In genomic region chr2:23712756-23713151, GRCh38 we compare ENCODE assay signal across 21 cellular contexts.
DNase-seq lines count a peak whose midpoint lies in the region; ATAC-seq, FAIRE-seq and TF ChIP-seq lines count a peak whose summit lies in the region.
"Had no signal": no experiment of that assay in that cellular context is flagged by ENCODE, and none has a peak within 500 bp of the region (broad histone marks: within the 10 kb centered on the region; RNA-seq: fewer than 3 reads in every experiment).

No MANE protein-coding gene starts in this region.

- H3K36me3 Mint-ChIP-seq in astrocyte (ENCODE audit: low read depth, unreplicated experiment) (peaks cover 5% of the 10 kb centered on the region), mesothelial cell of epicardium (peaks cover 14% of the 10 kb centered on the region)

- no peak overlapping the region for H2AFZ ChIP-seq in astrocyte (ENCODE audit: low read depth, low read length)

- H3K9ac ChIP-seq in HUES48 (ENCODE audit: low read depth, low read length) (no peak overlapping the region), astrocyte (ENCODE audit: low read length) (no peak overlapping the region)

- H3K9me3 Mint-ChIP-seq in astrocyte (ENCODE audit: unreplicated experiment): no peaks in the 10 kb centered on the region
- H3K9me3 Mint-ChIP-seq in mesothelial cell of epicardium: no peaks in the 10 kb centered on the region
- H3K9me3 Mint-ChIP-seq: activated naive CD8-positive, alpha-beta T cell treated with anti-CD3 and anti-CD28 coated beads, Interleukin-2, amount 10 ng/mL, durations not matched to agents 7 days and 5 days; activated T-cell treated with anti-CD3 and anti-CD28 coated beads, Interleukin-2, amount 50 U/mL, for 24 hours had no signal

- no peaks in the 10 kb centered on the region for H3K27me3 ChIP-seq in HUES48 (ENCODE audit: control insufficient read depth, insufficient read depth, low read length)
- no peaks in the 10 kb centered on the region for H3K27me3 ChIP-seq in astrocyte (ENCODE audit: insufficient read depth, low read length)
- no peaks in the 10 kb centered on the region for H3K27me3 ChIP-seq in left lung

- H3K4me3 Mint-ChIP-seq in astrocyte (ENCODE audit: unreplicated experiment): no peak overlapping the region
- no peak overlapping the region for H3K4me3 Mint-ChIP-seq in mesothelial cell of epicardium
- H3K4me3 Mint-ChIP-seq: activated naive CD8-positive, alpha-beta T cell treated with anti-CD3 and anti-CD28 coated beads, Interleukin-2, amount 10 ng/mL, durations not matched to agents 7 days and 5 days; activated T-cell treated with anti-CD3 and anti-CD28 coated beads, Interleukin-2, amount 50 U/mL, for 24 hours had no signal

- H3K4me3 ChIP-seq in HUES48 (ENCODE audit: low read depth, low read length) (no peak overlapping the region), astrocyte (ENCODE audit: insufficient read depth, low read depth, low read length) (no peak overlapping the region), left lung (no peak overlapping the region)

- no peaks in the 10 kb centered on the region for H3K9me3 ChIP-seq in HUES48 (ENCODE audit: control insufficient read depth, insufficient read depth, low read length)
- no peaks in the 10 kb centered on the region for H3K9me3 ChIP-seq in astrocyte (ENCODE audit: insufficient read depth, low read depth, low read length)
- H3K9me3 ChIP-seq in left lung: no peaks in the 10 kb centered on the region

- H3K4me1 Mint-ChIP-seq in astrocyte (ENCODE audit: low read depth, unreplicated experiment): peaks cover 7% of the 10 kb centered on the region
- H3K4me1 Mint-ChIP-seq in mesothelial cell of epicardium: no peaks in the 10 kb centered on the region
- H3K4me1 Mint-ChIP-seq: activated naive CD8-positive, alpha-beta T cell treated with anti-CD3 and anti-CD28 coated beads, Interleukin-2, amount 10 ng/mL, durations not matched to agents 7 days and 5 days had no signal

- H3K27me3 Mint-ChIP-seq in astrocyte (ENCODE audit: low read depth, unreplicated experiment) (no peaks in the 10 kb centered on the region), mesothelial cell of epicardium (ENCODE audit: low read depth) (no peaks in the 10 kb centered on the region)
- H3K27me3 Mint-ChIP-seq: activated naive CD8-positive, alpha-beta T cell treated with anti-CD3 and anti-CD28 coated beads, Interleukin-2, amount 10 ng/mL, durations not matched to agents 7 days and 5 days; activated T-cell treated with anti-CD3 and anti-CD28 coated beads, Interleukin-2, amount 50 U/mL, for 24 hours had no signal

- ATAC-seq in left lung (peak; percentile 23), sciatic nerve (peak; percentile 48), GM18502 (IDR thresholded peaks at IDR 0.05; ENCODE audit: poor library complexity, unreplicated experiment) (no peak)

- FAIRE-seq in astrocyte (lab: Jason Lieb, UNC): no peak
- FAIRE-seq: D721Med had no signal

- H3K79me2 ChIP-seq in astrocyte (ENCODE audit: insufficient read depth, low read length): no peaks in the 10 kb centered on the region

- H3K27ac Mint-ChIP-seq in astrocyte (ENCODE audit: unreplicated experiment) (peak overlapping the region; percentile 20), mesothelial cell of epicardium (no peak overlapping the region)
- H3K27ac Mint-ChIP-seq: activated naive CD8-positive, alpha-beta T cell treated with anti-CD3 and anti-CD28 coated beads, Interleukin-2, amount 10 ng/mL, durations not matched to agents 7 days and 5 days; activated T-cell treated with anti-CD3 and anti-CD28 coated beads, Interleukin-2, amount 50 U/mL, for 24 hours had no signal

- DNase-seq in astrocyte (ENCODE audit: low read depth) (no peak), left lung (no peak), sciatic nerve (ENCODE audit: low spot score) (no peak), mesothelial cell of epicardium (ENCODE audit: low spot score in 2 of 2, unreplicated experiment in 2 of 2) (no peak), T-helper 2 cell (no peak)
- DNase-seq: activated CD4-positive, alpha-beta T cell treated with anti-CD3 and anti-CD28 coated beads for 48 hours; activated gamma-delta T cell; activated naive CD8-positive, alpha-beta T cell treated with anti-CD3 and anti-CD28 coated beads, Interleukin-2, amount 10 ng/mL, durations not matched to agents 7 days and 5 days; activated T-cell treated with anti-CD3 and anti-CD28 coated beads, Interleukin-2, amount 50 U/mL, for 24 hours; kidney glomerular epithelial cell; mammary epithelial cell; NCI-H146; NCI-H510A treated with DMSO at 0.1 percent for 48 hours; stimulated activated CD4-positive, alpha-beta T cell treated with anti-CD3 and anti-CD28 coated beads, Interleukin-2, amount 100 ng/mL, for 48 hours; T-helper 9 cell; trophoblast cell had no signal

- peaks cover 8% of the 10 kb centered on the region for H4K20me1 ChIP-seq in astrocyte (ENCODE audit: insufficient read depth, low read length)

- TF ChIP-seq CTCF in astrocyte (IDR thresholded peaks at IDR 0.05; ENCODE audit: insufficient read depth, low read depth, low read length): no peak
- no peak for TF ChIP-seq CTCF in left lung (IDR thresholded peaks at IDR 0.05)
- no peak for TF ChIP-seq CTCF in mesothelial cell of epicardium (IDR thresholded peaks at IDR 0.05; ENCODE audit: unreplicated experiment)

- H3K36me3 ChIP-seq in HUES48 (ENCODE audit: control insufficient read depth, insufficient read depth, low read length) (no peaks in the 10 kb centered on the region), astrocyte (ENCODE audit: insufficient read depth, low read length) (peaks cover 4% of the 10 kb centered on the region), left lung (peaks cover 0 to 13% of the 10 kb centered on the region in 2 donors)

- H3K4me2 ChIP-seq in astrocyte (ENCODE audit: low read length): no peak overlapping the region

- H3K27ac ChIP-seq in HUES48 (ENCODE audit: low read depth, low read length) (peak overlapping the region; percentile 63), astrocyte (ENCODE audit: low read depth, low read length) (no peak overlapping the region), left lung (no peak overlapping the region)
- H3K27ac ChIP-seq: epithelial cell of prostate, VCaP had no signal

- intact Hi-C loops in left lung (cut with DNase I) (no loop called here), sciatic nerve (cut with DNase I) (no loop called here)

- H3K4me1 ChIP-seq in HUES48 (ENCODE audit: control insufficient read depth, insufficient read depth, low read length) (peaks cover 13% of the 10 kb centered on the region), astrocyte (ENCODE audit: insufficient read depth, low read length) (no peaks in the 10 kb centered on the region), left lung (no peaks in the 10 kb centered on the region)
